19 cellular contexts compared by ENCODE assay signal in the genomic region with DNA sequence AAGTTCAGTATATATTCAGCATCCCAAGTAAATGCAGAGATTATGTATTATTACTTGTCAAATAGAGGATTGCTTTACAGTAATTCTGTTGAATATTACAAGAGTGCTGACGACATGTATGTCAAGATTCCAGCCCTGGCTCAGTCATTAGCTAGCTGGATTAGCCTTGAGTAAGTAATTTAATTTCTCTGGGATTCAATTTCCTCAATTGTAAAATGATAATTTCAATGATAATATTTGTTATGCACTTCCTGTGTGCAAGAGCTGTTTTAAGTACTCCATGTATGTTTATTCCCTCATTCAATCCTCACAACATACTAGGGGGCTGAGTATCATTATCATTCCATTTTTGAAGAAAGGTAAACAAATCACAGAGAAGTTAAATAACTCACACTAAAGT.
"Had no signal": no experiment of that assay in that cellular context is flagged by ENCODE, and none has a peak within 500 bp of the region (broad histone marks: within the 10 kb centered on the region; RNA-seq: fewer than 3 reads in every experiment).

No MANE protein-coding gene starts in this region.

- H3K9me3 Mint-ChIP-seq: naive thymus-derived CD8-positive, alpha-beta T cell; stimulated activated naive B cell treated with anti-CD40 and anti-IgM and Interleukin-4, amounts not matched to agents 10 μg/mL and 1 μg/mL and 100 μg/mL, for 72 hours had no signal

- DNase-seq: cortex of kidney; dorsolateral prefrontal cortex; effector CD8-positive, alpha-beta T cell; heart left ventricle; hippocampal formation; left colon; left ventricle myocardium superior; mucosa of descending colon; naive thymus-derived CD8-positive, alpha-beta T cell; stimulated activated CD4-positive, alpha-beta T cell treated with anti-CD3 and anti-CD28 coated beads, Interleukin-2, amount 100 ng/mL, for 24 hours; stimulated activated CD4-positive, alpha-beta T cell treated with anti-CD3 and anti-CD28 coated beads, Interleukin-4, amount 100 ng/mL, for 4 hours; stimulated activated naive B cell treated with anti-CD40 and anti-IgM and Interleukin-4, amounts not matched to agents 10 μg/mL and 1 μg/mL and 100 μg/mL, for 72 hours; stomach; substantia nigra; trophoblast cell had no signal

- H3K4me1 Mint-ChIP-seq: naive thymus-derived CD8-positive, alpha-beta T cell; stimulated activated naive B cell treated with anti-CD40 and anti-IgM and Interleukin-4, amounts not matched to agents 10 μg/mL and 1 μg/mL and 100 μg/mL, for 72 hours had no signal

- H3K36me3 Mint-ChIP-seq: naive thymus-derived CD8-positive, alpha-beta T cell; stimulated activated naive B cell treated with anti-CD40 and anti-IgM and Interleukin-4, amounts not matched to agents 10 μg/mL and 1 μg/mL and 100 μg/mL, for 72 hours had no signal

- H3K36me3 ChIP-seq: heart left ventricle, neutrophil, stomach had no signal

- H3K27ac Mint-ChIP-seq: naive thymus-derived CD8-positive, alpha-beta T cell; stimulated activated naive B cell treated with anti-CD40 and anti-IgM and Interleukin-4, amounts not matched to agents 10 μg/mL and 1 μg/mL and 100 μg/mL, for 72 hours had no signal

- H3K9me3 ChIP-seq: mucosa of descending colon, neutrophil had no signal

- H3K27me3 Mint-ChIP-seq: stimulated activated naive B cell treated with anti-CD40 and anti-IgM and Interleukin-4, amounts not matched to agents 10 μg/mL and 1 μg/mL and 100 μg/mL, for 72 hours had no signal

- ATAC-seq: heart left ventricle; left colon; left ventricle myocardium superior; mucosa of descending colon; naive thymus-derived CD8-positive, alpha-beta T cell; sciatic nerve; stimulated activated naive B cell treated with anti-CD40 and anti-IgM and Interleukin-4, amounts not matched to agents 10 μg/mL and 1 μg/mL and 100 μg/mL, for 72 hours had no signal

- H3K4me3 ChIP-seq: dorsolateral prefrontal cortex, heart left ventricle, lung, mucosa of descending colon, skin epidermis, stomach had no signal

- H3K27me3 ChIP-seq: dorsolateral prefrontal cortex, heart left ventricle, neutrophil, stomach had no signal

- H3K4me3 Mint-ChIP-seq: naive thymus-derived CD8-positive, alpha-beta T cell; stimulated activated naive B cell treated with anti-CD40 and anti-IgM and Interleukin-4, amounts not matched to agents 10 μg/mL and 1 μg/mL and 100 μg/mL, for 72 hours had no signal
